10 cellular contexts compared by ENCODE assay signal in the genomic region with DNA sequence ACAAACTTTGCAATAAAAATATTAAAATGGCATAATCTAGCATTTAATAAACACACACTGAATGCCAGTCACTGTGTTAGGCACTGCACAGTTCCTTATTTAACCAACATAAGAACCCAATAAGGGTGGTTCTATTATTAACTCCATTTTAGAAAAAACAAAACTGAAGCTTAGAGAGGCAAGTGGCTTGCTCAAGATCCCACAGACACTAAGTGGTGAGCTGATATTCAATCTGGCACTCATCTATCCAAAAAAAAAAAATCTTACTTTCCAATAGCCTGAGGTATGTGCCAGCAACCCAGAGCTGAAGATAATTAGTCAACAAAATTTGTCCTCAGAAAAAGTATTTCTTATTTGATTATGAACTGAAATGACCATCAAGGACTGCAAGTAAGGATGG. TPM values are rescaled to one million over a fixed set of nuclear protein-coding genes. Genes with fewer than 3 reads are reported as not detected.
A peak's percentile ranks its signal among the peaks of the same experiment; 100 is the strongest.
DNase-seq lines count a peak whose midpoint lies in the region; ATAC-seq lines count a peak whose summit lies in the region.
"Had no signal": no experiment of that assay in that cellular context is flagged by ENCODE, and none has a peak within 500 bp of the region (broad histone marks: within the 10 kb centered on the region; RNA-seq: fewer than 3 reads in every experiment).

No MANE protein-coding gene starts in this region.

- H3K4me1 ChIP-seq in naive thymus-derived CD4-positive, alpha-beta T cell (ENCODE audit: control insufficient read depth in 2 of 2, insufficient read depth in 2 of 2, low read length in 2 of 2): peaks cover 21 to 28% of the 10 kb centered on the region in 2 donors

- POLR2A ChIA-PET in naive thymus-derived CD4-positive, alpha-beta T cell (lab: Charles Lee): interaction anchor here (0.6 to 27.4 kb wide), 17 partner anchors 9 to 456 kb away, joined by 3 to 810 read pairs (median 5); a partner anchor contains a TSS

- no peaks in the 10 kb centered on the region for H3K9me3 Mint-ChIP-seq in activated T-helper 17 cell treated with anti-CD3 and anti-CD28 coated beads, Interleukin-2, amount 50 U/mL, for 72 hours
- H3K9me3 Mint-ChIP-seq in naive thymus-derived CD4-positive, alpha-beta T cell: peaks cover 0 to 6% (median 0%) of the 10 kb centered on the region in 11 donors
- H3K9me3 Mint-ChIP-seq: GM23338, WTC11 had no signal

- H3K4me3 ChIP-seq in naive thymus-derived CD4-positive, alpha-beta T cell (ENCODE audit: low read length): peak overlapping the region; percentile 97
- H3K4me3 ChIP-seq: GM23338 had no signal

- H3K4me3 Mint-ChIP-seq in activated T-helper 17 cell treated with anti-CD3 and anti-CD28 coated beads, Interleukin-2, amount 50 U/mL, for 72 hours: peak overlapping the region; percentile 92
- peak overlapping the region; percentile 92 to 100 (median 97) for H3K4me3 Mint-ChIP-seq in naive thymus-derived CD4-positive, alpha-beta T cell
- H3K4me3 Mint-ChIP-seq: GM23338, WTC11 had no signal

- intact Hi-C loops in naive thymus-derived CD4-positive, alpha-beta T cell (cut with micrococcal nuclease): loop anchor here (5.0 to 10.0 kb wide), 4 partner anchors 434 to 1111 kb away; a partner anchor contains a TSS

- peaks cover 75% of the 10 kb centered on the region for H3K36me3 Mint-ChIP-seq in activated T-helper 17 cell treated with anti-CD3 and anti-CD28 coated beads, Interleukin-2, amount 50 U/mL, for 72 hours (ENCODE audit: low read depth)
- H3K36me3 Mint-ChIP-seq in naive thymus-derived CD4-positive, alpha-beta T cell: peaks cover 42 to 57% (median 52%) of the 10 kb centered on the region in 5 donors
- H3K36me3 Mint-ChIP-seq: WTC11 had no signal

- H3K36me3 ChIP-seq in naive thymus-derived CD4-positive, alpha-beta T cell (ENCODE audit: control insufficient read depth in 2 of 3, insufficient read depth in 3 of 3, low read length in 3 of 3): peaks cover 11 to 46% (median 11%) of the 10 kb centered on the region in 3 experiments

- ATAC-seq in GM18868 (IDR thresholded peaks at IDR 0.05; ENCODE audit: unreplicated experiment) (peak; percentile 7), HG03442 (IDR thresholded peaks at IDR 0.05; ENCODE audit: unreplicated experiment) (no peak)
- no peak for ATAC-seq in activated T-helper 17 cell treated with anti-CD3 and anti-CD28 coated beads, Interleukin-2, amount 50 U/mL, for 72 hours (replicated peaks)
- ATAC-seq in naive thymus-derived CD4-positive, alpha-beta T cell: no peak
- ATAC-seq: GM23338, WTC11 had no signal

- CTCF ChIA-PET in naive thymus-derived CD4-positive, alpha-beta T cell (lab: Charles Lee): interaction anchor here (1.0 to 3.9 kb wide), 13 partner anchors 11 to 116 kb away, joined by 3 to 21 read pairs (median 6); no protein-coding TSS in a partner anchor

- peaks cover 20% of the 10 kb centered on the region for H3K4me1 Mint-ChIP-seq in activated T-helper 17 cell treated with anti-CD3 and anti-CD28 coated beads, Interleukin-2, amount 50 U/mL, for 72 hours
- H3K4me1 Mint-ChIP-seq in naive thymus-derived CD4-positive, alpha-beta T cell: peaks cover 30 to 43% (median 36%) of the 10 kb centered on the region in 7 donors
- H3K4me1 Mint-ChIP-seq: WTC11 had no signal

- H3K27ac Mint-ChIP-seq in activated T-helper 17 cell treated with anti-CD3 and anti-CD28 coated beads, Interleukin-2, amount 50 U/mL, for 72 hours: peak overlapping the region; percentile 96
- H3K27ac Mint-ChIP-seq in naive thymus-derived CD4-positive, alpha-beta T cell: peak overlapping the region; percentile 95 to 100 (median 98)
- H3K27ac Mint-ChIP-seq: GM23338, WTC11 had no signal

- DNase-seq in CD1c-positive myeloid dendritic cell (ENCODE audit: extremely low spot score) (peak; percentile 62), HK-2 (ENCODE audit: unreplicated experiment) (no peak), NK-92 (lab: John Stamatoyannopoulos, UW; ENCODE audit: unreplicated experiment) (no peak), NCI-H510A (lab: John Stamatoyannopoulos, UW) (no peak)
- DNase-seq in naive thymus-derived CD4-positive, alpha-beta T cell: no peak

- no peaks in the 10 kb centered on the region for H3K27me3 Mint-ChIP-seq in activated T-helper 17 cell treated with anti-CD3 and anti-CD28 coated beads, Interleukin-2, amount 50 U/mL, for 72 hours
- no peaks in the 10 kb centered on the region for H3K27me3 Mint-ChIP-seq in naive thymus-derived CD4-positive, alpha-beta T cell

- H3K27me3 ChIP-seq in naive thymus-derived CD4-positive, alpha-beta T cell (ENCODE audit: control insufficient read depth in 2 of 2, insufficient read depth in 2 of 2, low read length in 2 of 2): no peaks in the 10 kb centered on the region

- H3K27ac ChIP-seq in naive thymus-derived CD4-positive, alpha-beta T cell (ENCODE audit: low read depth, low read length): peak overlapping the region; percentile 89

- H3K9me3 ChIP-seq in naive thymus-derived CD4-positive, alpha-beta T cell (ENCODE audit: control insufficient read depth in 2 of 3, low read length in 3 of 3): no peaks in the 10 kb centered on the region

RNA-seq across cellular contexts. Expression of a gene that starts 0.8 kb away (rescaled TPM):
- 100 to 1,000 TPM; 581 to 591 TPM for total RNA-seq in activated T-helper 17 cell treated with anti-CD3 and anti-CD28 coated beads, Interleukin-2, amount 50 U/mL, for 72 hours
- total RNA-seq in naive thymus-derived CD4-positive, alpha-beta T cell: 100 to 1,000 TPM; 290 to 406 (median 363) TPM
- 100 to 1,000 TPM; 170 to 270 TPM for polyA plus RNA-seq in naive thymus-derived CD4-positive, alpha-beta T cell
- total RNA-seq: GM23338 had no signal
- polyA plus RNA-seq: GM23338 had no signal
